8 cellular contexts compared by ENCODE assay signal in genomic region chr10:34814228-34815173, GRCh38. TPM values are rescaled to one million over a fixed set of nuclear protein-coding genes. Genes with fewer than 3 reads are reported as not detected.
A peak's percentile ranks its signal among the peaks of the same experiment; 100 is the strongest.
DNase-seq lines count a peak whose midpoint lies in the region; ATAC-seq and TF ChIP-seq lines count a peak whose summit lies in the region.

No MANE protein-coding gene starts in this region.

- TF ChIP-seq EP300 in upper lobe of left lung (IDR thresholded peaks at IDR 0.05), result no peak

- peak overlapping the region; percentile 77 for H3K27ac ChIP-seq in DND-41 (ENCODE audit: low read length)
- H3K27ac ChIP-seq in lower lobe of right lung, result peak overlapping the region; percentile 87
- H3K27ac ChIP-seq in upper lobe of left lung, result peak overlapping the region; percentile 82 to 95 (median 86)

- H3K9me3 Mint-ChIP-seq in dendritic cell treated with granulocyte-macrophage colony-stimulating factor and Interleukin-4, amounts not matched to agents 40 ng/mL and 50 ng/mL, for 4 days, result no peaks in the 10 kb centered on the region

- intact Hi-C loops in dendritic cell treated with granulocyte-macrophage colony-stimulating factor and Interleukin-4, amounts not matched to agents 40 ng/mL and 50 ng/mL, for 4 days (cut with micrococcal nuclease), result no loop called here
- intact Hi-C loops in lower lobe of right lung (cut with DNase I), result no loop called here

- no peaks in the 10 kb centered on the region for H3K4me1 Mint-ChIP-seq in dendritic cell treated with granulocyte-macrophage colony-stimulating factor and Interleukin-4, amounts not matched to agents 40 ng/mL and 50 ng/mL, for 4 days (ENCODE audit: low read depth)

- H3K79me2 ChIP-seq in DND-41 (ENCODE audit: insufficient read depth, low read length), result peaks cover 51% of the 10 kb centered on the region

- no peak for TF ChIP-seq CTCF in DND-41 (IDR thresholded peaks at IDR 0.05; ENCODE audit: borderline replicate concordance, extremely low read depth, low read length, poor library complexity, severe bottlenecking)
- no peak for TF ChIP-seq CTCF in lower lobe of right lung (IDR thresholded peaks at IDR 0.05)
- TF ChIP-seq CTCF in upper lobe of left lung (IDR thresholded peaks at IDR 0.05), result peak in 1 of 6 experiments; percentile 17

- H3K9ac ChIP-seq in DND-41 (ENCODE audit: low read depth, low read length), result peak overlapping the region; percentile 90

- H3K27ac Mint-ChIP-seq in dendritic cell treated with granulocyte-macrophage colony-stimulating factor and Interleukin-4, amounts not matched to agents 40 ng/mL and 50 ng/mL, for 4 days, result no peak overlapping the region

- H3K36me3 ChIP-seq in DND-41 (ENCODE audit: insufficient read depth, low read length) (no peaks in the 10 kb centered on the region), lower lobe of right lung (no peaks in the 10 kb centered on the region), upper lobe of left lung (no peaks in the 10 kb centered on the region)

- H2AFZ ChIP-seq in DND-41 (ENCODE audit: low read depth, low read length), result peak overlapping the region; percentile 88

- H3K9me3 ChIP-seq in DND-41 (ENCODE audit: insufficient read depth, low read length, severe bottlenecking) (no peaks in the 10 kb centered on the region), lower lobe of right lung (no peaks in the 10 kb centered on the region), upper lobe of left lung (no peaks in the 10 kb centered on the region)

- H4K20me1 ChIP-seq in DND-41 (ENCODE audit: insufficient read depth, low read length), result peaks cover 41% of the 10 kb centered on the region

- 0% methylated on average over 13 of the region's 120 CpGs; no CpG with 5 or more reads in 1 of the 2 donors for WGBS in upper lobe of left lung, 2 donors

- peak overlapping the region; percentile 69 for H3K4me2 ChIP-seq in DND-41 (ENCODE audit: insufficient read depth, low read length)

- H3K4me1 ChIP-seq in DND-41 (ENCODE audit: insufficient read depth, low read length) (peaks cover 42% of the 10 kb centered on the region), lower lobe of right lung (peaks cover 25% of the 10 kb centered on the region), upper lobe of left lung (peaks cover 20 to 46% (median 22%) of the 10 kb centered on the region in 4 donors)

- ATAC-seq in DND-41 (ENCODE audit: insufficient read depth, low read depth) (peak; percentile 46), GM21723 (IDR thresholded peaks at IDR 0.05; ENCODE audit: unreplicated experiment) (peak; percentile 32), lower lobe of right lung (peak; percentile 69 to 70), upper lobe of left lung (ENCODE audit: low FRiP score in 2 of 2) (peak in 1 of 2 donors; percentile 70)

- DNase-seq in DND-41 (peak; percentile 72), NCI-H774 (lab: John Stamatoyannopoulos, UW) (peak; percentile 22), lower lobe of right lung (no peak), upper lobe of left lung (peak; percentile 44 to 89), NCI-H2029 (lab: John Stamatoyannopoulos, UW) (no peak), GM19240 (ENCODE audit: insufficient read length, low spot score) (no peak)

- peak overlapping the region; percentile 7 for H3K4me3 Mint-ChIP-seq in dendritic cell treated with granulocyte-macrophage colony-stimulating factor and Interleukin-4, amounts not matched to agents 40 ng/mL and 50 ng/mL, for 4 days

- peaks cover 71% of the 10 kb centered on the region for H3K27me3 Mint-ChIP-seq in dendritic cell treated with granulocyte-macrophage colony-stimulating factor and Interleukin-4, amounts not matched to agents 40 ng/mL and 50 ng/mL, for 4 days

- peak in 1 of 4 donors; percentile 6 for TF ChIP-seq POLR2A in upper lobe of left lung (IDR thresholded peaks at IDR 0.05)

- H3K4me3 ChIP-seq in DND-41 (ENCODE audit: low read depth in 1 of 2, low read length in 2 of 2) (peak overlapping the region; percentile 60 to 83; a peak in 3 of 4 replicates), lower lobe of right lung (peak overlapping the region; percentile 75), upper lobe of left lung (peak overlapping the region; percentile 70 to 87 (median 78))

- H3K36me3 Mint-ChIP-seq in dendritic cell treated with granulocyte-macrophage colony-stimulating factor and Interleukin-4, amounts not matched to agents 40 ng/mL and 50 ng/mL, for 4 days (ENCODE audit: low read depth), result no peaks in the 10 kb centered on the region

- H3K27me3 ChIP-seq in DND-41 (ENCODE audit: insufficient read depth, low read length, poor library complexity) (peaks cover 8% of the 10 kb centered on the region), lower lobe of right lung (ENCODE audit: low read depth) (peaks cover 3% of the 10 kb centered on the region), upper lobe of left lung (no peaks in the 10 kb centered on the region)

RNA-seq across cellular contexts. Expression of gene PARD3, which starts 0.6 kb away (rescaled TPM):
- total RNA-seq in lower lobe of right lung (34.1 TPM), upper lobe of left lung (100 to 1,000 TPM in 1 of 6 donors, 10 to 100 TPM in 5; 30.6 to 108 (median 50.6) TPM)

Comparison
In these comparisons a context has a peak if more than half of its experiments do, and no peak if none do; other contexts are left out.
1. DNase-seq: peak in DND-41 (single experiment), NCI-H774 (single experiment) and upper lobe of left lung (2 of 2); none in lower lobe of right lung (single experiment), NCI-H2029 (single experiment) and GM19240 (single experiment).
2. Peak in every context shown above with its lines, with median percentiles within 50 percentile points of each other: H3K27ac ChIP-seq and H3K4me3 ChIP-seq.